Comparison of ENCODE assay signal across 1 cellular context in genomic region chr7:22220947-22221346, GRCh38.
TF ChIP-seq lines count a peak whose summit lies in the region.

No MANE protein-coding gene starts in this region.

TF ChIP-seq in HepG2, 621 proteins besides CTCF, POLR2A, EP300 and RAD21 (continued from another document):
- no peak for TF ChIP-seq ZNF770 (CRISPR knock-in tag; IDR thresholded peaks at IDR 0.05)
TF ChIP-seq in HepG2: peak in this region for 0.
